In genomic region chr4:84582302-84582987, GRCh38 we compare ENCODE assay signal across 8 cellular contexts. TPM values are rescaled to one million over a fixed set of nuclear protein-coding genes. Genes with fewer than 3 reads are reported as not detected.
DNase-seq lines count a peak whose midpoint lies in the region; ATAC-seq and TF ChIP-seq lines count a peak whose summit lies in the region.

No MANE protein-coding gene starts in this region.

- H3K36me3 Mint-ChIP-seq in endothelial cell (ENCODE audit: low read depth, unreplicated experiment) = peaks cover 3% of the 10 kb centered on the region
- peaks cover 5% of the 10 kb centered on the region for H3K36me3 Mint-ChIP-seq in mesothelial cell of epicardium

- H3K9me3 ChIP-seq in BE2C = no peaks in the 10 kb centered on the region

- H3K4me1 Mint-ChIP-seq in endothelial cell (ENCODE audit: unreplicated experiment) (peaks cover 9% of the 10 kb centered on the region), mesothelial cell of epicardium (peaks cover 42% of the 10 kb centered on the region)

- peak overlapping the region; percentile 59 for H3K4me3 Mint-ChIP-seq in endothelial cell (ENCODE audit: unreplicated experiment)
- H3K4me3 Mint-ChIP-seq in mesothelial cell of epicardium = peak overlapping the region; percentile 73

- DNase-seq in BE2C (peak; percentile 86), NOMO-1 (lab: John Stamatoyannopoulos, UW; ENCODE audit: unreplicated experiment in 2 of 2) (peak; percentile 26 to 63), endothelial cell (ENCODE audit: low spot score) (peak; percentile 88), mesothelial cell of epicardium (ENCODE audit: low spot score in 2 of 2, unreplicated experiment in 2 of 2) (peak; percentile 98 to 100)
- DNase-seq in activated CD8-positive, alpha-beta memory T cell treated with anti-CD3 and anti-CD28 coated beads, Interleukin-2, amount 50 U/mL, for 24 hours (ENCODE audit: extremely low read depth) = peak; percentile 48
- peak; percentile 60 for DNase-seq in stimulated activated CD8-positive, alpha-beta memory T cell treated with anti-CD3 and anti-CD28 coated beads, Interleukin-15, amount 100 ng/mL, for 24 hours (ENCODE audit: low read depth)

- H3K4me3 ChIP-seq in BE2C (ENCODE audit: low read depth, low read length) = peak overlapping the region; percentile 73

- ATAC-seq in GM19438 (IDR thresholded peaks at IDR 0.05; ENCODE audit: low read depth, unreplicated experiment) = peak; percentile 89
- ATAC-seq in HG03565 (IDR thresholded peaks at IDR 0.05; ENCODE audit: unreplicated experiment) = peak; percentile 75

- peaks cover 5% of the 10 kb centered on the region for H3K27me3 Mint-ChIP-seq in endothelial cell (ENCODE audit: unreplicated experiment)
- H3K27me3 Mint-ChIP-seq in mesothelial cell of epicardium (ENCODE audit: low read depth) = peaks cover 25% of the 10 kb centered on the region

- H3K9me3 Mint-ChIP-seq in endothelial cell (ENCODE audit: unreplicated experiment) = no peaks in the 10 kb centered on the region
- peaks cover 3% of the 10 kb centered on the region for H3K9me3 Mint-ChIP-seq in mesothelial cell of epicardium

- peaks cover 24% of the 10 kb centered on the region for H3K27me3 ChIP-seq in BE2C

- TF ChIP-seq CTCF in BE2C (IDR thresholded peaks at IDR 0.05; ENCODE audit: low read depth, low read length) (no peak), endothelial cell (IDR thresholded peaks at IDR 0.05; ENCODE audit: unreplicated experiment) (no peak), mesothelial cell of epicardium (IDR thresholded peaks at IDR 0.05; ENCODE audit: unreplicated experiment) (no peak)

- H3K36me3 ChIP-seq in BE2C = no peaks in the 10 kb centered on the region

- H3K27ac Mint-ChIP-seq in endothelial cell (ENCODE audit: unreplicated experiment) = no peak overlapping the region
- H3K27ac Mint-ChIP-seq in mesothelial cell of epicardium = peak overlapping the region; percentile 93

- no peaks in the 10 kb centered on the region for H3K4me1 ChIP-seq in BE2C

RNA-seq across cellular contexts. Expression of gene CDS1, which starts 0.5 kb away (rescaled TPM):
- polyA plus RNA-seq in BE2C (2012; ENCODE audit: insufficient read depth, insufficient read length, low read depth) = 0.09 TPM
- total RNA-seq in endothelial cell (ENCODE audit: unreplicated experiment) (2.0 TPM), mesothelial cell of epicardium (18.7 to 20.2 TPM (median 18.7 TPM) in 3 replicates)

Comparison
In these comparisons a context has a peak if more than half of its experiments do, and no peak if none do; other contexts are left out.
1. Peak in every context shown above with its lines: DNase-seq, ATAC-seq and H3K4me3 ChIP-seq.
2. DNase-seq: peak in every context shown above with its lines; median percentile 99 in mesothelial cell of epicardium; 88 in endothelial cell; 86 in BE2C; 60 in stimulated activated CD8-positive, alpha-beta memory T cell treated with anti-CD3 and anti-CD28 coated beads, Interleukin-15, amount 100 ng/mL, for 24 hours; 48 in activated CD8-positive, alpha-beta memory T cell treated with anti-CD3 and anti-CD28 coated beads, Interleukin-2, amount 50 U/mL, for 24 hours; 44 in NOMO-1.